Comparison of ENCODE assay signal across 26 cellular contexts in the genomic region with DNA sequence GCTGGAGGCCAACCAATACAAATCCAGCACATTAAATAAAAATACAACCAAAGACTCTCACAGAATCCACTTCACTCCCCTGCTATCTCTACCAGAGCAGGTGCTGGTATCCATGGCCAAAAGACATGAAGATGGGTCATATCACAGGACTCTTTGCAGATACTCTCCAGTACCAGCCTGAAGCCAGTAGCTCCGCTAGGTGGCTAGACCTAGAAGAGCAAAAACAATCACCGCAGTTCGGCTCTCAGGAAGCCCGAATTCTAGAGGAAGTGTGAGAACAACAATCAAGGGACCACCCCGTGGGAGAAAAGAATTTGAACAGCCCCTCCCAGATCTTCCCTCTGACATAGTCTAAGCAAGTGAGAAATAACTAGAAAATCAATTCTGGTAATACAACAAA. TPM values are rescaled to one million over a fixed set of nuclear protein-coding genes. Genes with fewer than 3 reads are reported as not detected.
"Had no signal": no experiment of that assay in that cellular context is flagged by ENCODE, and none has a peak within 500 bp of the region (broad histone marks: within the 10 kb centered on the region; RNA-seq: fewer than 3 reads in every experiment).

No MANE protein-coding gene starts in this region.

- H3K27me3 ChIP-seq: Peyer's patch had no signal

- ATAC-seq: activated T-cell treated with anti-CD3 and anti-CD28 coated beads, Interleukin-2, amount 50 U/mL, for 4 hours; T-helper 17 cell had no signal

- H3K9me3 ChIP-seq: Peyer's patch had no signal

- H3K4me1 Mint-ChIP-seq: activated B cell treated with CpG ODN at 0.5 μM for 24 hours; activated CD4-positive, alpha-beta T cell treated with anti-CD3 and anti-CD28 coated beads, Interleukin-2, amount 10 ng/mL, durations not matched to agents 24 days and 14 days; brain; central memory CD8-positive, alpha-beta T cell; T-helper 17 cell had no signal

- H3K36me3 Mint-ChIP-seq: brain had no signal

- H3K4me1 ChIP-seq: Peyer's patch had no signal

- DNase-seq: activated B cell treated with CpG ODN at 0.5 μM for 24 hours; activated CD4-positive, alpha-beta T cell treated with anti-CD3 and anti-CD28 coated beads for 1 hour; activated CD4-positive, alpha-beta T cell treated with anti-CD3 and anti-CD28 coated beads, Interleukin-2, amount 10 ng/mL, durations not matched to agents 24 days and 14 days; activated CD4-positive, alpha-beta T cell treated with anti-CD3 and anti-CD28 coated beads, Interleukin-2, amount 50 U/mL, for 48 hours; activated CD8-positive, alpha-beta memory T cell treated with anti-CD3 and anti-CD28 coated beads for 24 hours; activated effector memory CD4-positive, alpha-beta T cell treated with anti-CD3 and anti-CD28 coated beads, Interleukin-2, amount 50 U/mL, for 16 hours; activated naive CD4-positive, alpha-beta T cell treated with anti-CD3 and anti-CD28 coated beads for 36 hours; activated T-cell treated with anti-CD3 and anti-CD28 coated beads, Interleukin-2, amount 50 U/mL, for 4 hours; amygdala; NCI-H1092; NCI-H1417; NCI-H2029 treated with DMSO at 0.1 percent for 48 hours; NCI-H2171; NCI-H2227 treated with DMSO at 0.1 percent for 48 hours; NCI-H446 treated with DMSO at 0.1 percent for 48 hours; NCI-H526; NK-92 treated with Interleukin-12 subunit alpha and Interleukin-12 subunit beta, amount 100 ng/mL, for 24 hours; Peyer's patch; Right ventricle myocardium superior; T-helper 17 cell; T-helper 9 cell had no signal

- H3K4me3 ChIP-seq: Peyer's patch had no signal

- H3K4me3 Mint-ChIP-seq: activated B cell treated with CpG ODN at 0.5 μM for 24 hours; activated CD4-positive, alpha-beta T cell treated with anti-CD3 and anti-CD28 coated beads, Interleukin-2, amount 10 ng/mL, durations not matched to agents 24 days and 14 days; activated naive CD4-positive, alpha-beta T cell treated with anti-CD3 and anti-CD28 coated beads for 36 hours; activated naive CD8-positive, alpha-beta T cell; activated T-cell treated with anti-CD3 and anti-CD28 coated beads, Interleukin-2, amount 50 U/mL, for 4 hours; brain; central memory CD8-positive, alpha-beta T cell; T-helper 17 cell had no signal

- H3K36me3 ChIP-seq: Peyer's patch had no signal

- H3K9me3 Mint-ChIP-seq: activated naive CD4-positive, alpha-beta T cell treated with anti-CD3 and anti-CD28 coated beads for 36 hours; central memory CD8-positive, alpha-beta T cell had no signal

- H3K27ac ChIP-seq: Peyer's patch, RWPE1 had no signal

- H3K27ac Mint-ChIP-seq: activated B cell treated with CpG ODN at 0.5 μM for 24 hours; activated CD4-positive, alpha-beta T cell treated with anti-CD3 and anti-CD28 coated beads, Interleukin-2, amount 10 ng/mL, durations not matched to agents 24 days and 14 days; activated naive CD4-positive, alpha-beta T cell treated with anti-CD3 and anti-CD28 coated beads for 36 hours; activated naive CD8-positive, alpha-beta T cell; brain; T-helper 17 cell had no signal

- H3K27me3 Mint-ChIP-seq: activated naive CD8-positive, alpha-beta T cell; brain had no signal

RNA-seq across cellular contexts. Expression of gene RAB39B, which starts 50.0 kb away (rescaled TPM):
- total RNA-seq: M059J, Right ventricle myocardium superior had no signal
